ENCODE assay signal across 23 cellular contexts in the genomic region with DNA sequence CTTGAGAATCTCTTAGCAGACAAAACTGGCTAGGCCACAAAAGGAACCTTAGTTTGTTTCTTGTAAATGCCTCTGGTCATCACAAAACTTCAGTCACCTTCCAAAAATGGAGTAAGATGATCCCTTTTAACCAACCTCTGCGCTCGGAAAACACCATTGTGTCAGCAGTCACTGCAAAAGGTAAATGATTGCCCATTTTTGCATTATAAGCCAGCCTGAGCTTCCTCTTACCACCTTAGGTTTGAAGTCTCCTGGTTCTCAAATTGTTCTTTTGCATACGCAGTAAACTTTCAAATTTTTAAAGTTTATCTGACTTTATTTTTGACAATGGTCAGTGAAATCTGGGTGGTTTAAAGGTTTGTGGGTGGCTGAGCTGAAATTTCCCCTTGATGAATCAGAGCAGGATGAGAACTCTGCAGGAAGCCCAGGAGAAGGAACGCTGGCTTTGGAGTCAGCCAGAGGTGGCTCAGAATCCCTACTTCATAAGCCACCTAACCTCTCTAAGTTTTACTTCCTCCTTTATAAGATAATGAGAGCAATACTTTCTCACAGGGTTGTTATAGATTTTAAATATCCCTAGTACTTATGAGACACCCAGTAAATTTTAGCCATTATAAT.
DNase-seq lines count a peak whose midpoint lies in the region; ATAC-seq and TF ChIP-seq lines count a peak whose summit lies in the region.
"Had no signal": no experiment of that assay in that cellular context is flagged by ENCODE, and none has a peak within 500 bp of the region (broad histone marks: within the 10 kb centered on the region; RNA-seq: fewer than 3 reads in every experiment).

No MANE protein-coding gene starts in this region.

- WGBS in hepatocyte (ENCODE audit: low lambda C conversion rate, missing lambda C conversion rate) = 88% methylated on average over 4 of the region's 4 CpGs

- no peak overlapping the region for H3K4me2 ChIP-seq in hepatocyte

- H2AFZ ChIP-seq in hepatocyte = no peak overlapping the region

- DNase-seq in RWPE2 (ENCODE audit: low spot score) (no peak), COLO668 (lab: John Stamatoyannopoulos, UW; ENCODE audit: unreplicated experiment) (no peak), erythroblast (lab: John Stamatoyannopoulos, UW) (no peak), hepatocyte (ENCODE audit: low spot score) (no peak)
- DNase-seq: activated CD8-positive, alpha-beta T cell treated with anti-CD3 and anti-CD28 coated beads for 36 hours; activated gamma-delta T cell; activated naive CD8-positive, alpha-beta T cell treated with anti-CD3 and anti-CD28 coated beads, Interleukin-2, amount 50 U/mL, for 24 hours; activated T-cell treated with anti-CD3 and anti-CD28 coated beads for 4 hours; effector memory CD8-positive, alpha-beta T cell; kidney glomerular epithelial cell; MM.1S; NCI-H2171 treated with DMSO at 0.1 percent for 48 hours; NCI-H69; stimulated activated CD4-positive, alpha-beta T cell treated with anti-CD3 and anti-CD28 coated beads, Interleukin-2, amount 100 ng/mL, for 24 hours; stimulated activated naive CD4-positive, alpha-beta T cell; SW 1271; testis had no signal

- no peak overlapping the region for H3K4me3 ChIP-seq in RWPE2 (ENCODE audit: severe bottlenecking)
- no peak overlapping the region for H3K4me3 ChIP-seq in hepatocyte
- H3K4me3 ChIP-seq: skin epidermis, testis had no signal

- H3K27me3 ChIP-seq in RWPE2 (ENCODE audit: insufficient read depth, poor library complexity, severe bottlenecking) (no peaks in the 10 kb centered on the region), hepatocyte (no peaks in the 10 kb centered on the region)
- H3K27me3 ChIP-seq: neutrophil, testis had no signal

- H3K79me2 ChIP-seq in hepatocyte = no peaks in the 10 kb centered on the region

- no peaks in the 10 kb centered on the region for H3K36me3 ChIP-seq in RWPE2 (ENCODE audit: low read depth)
- H3K36me3 ChIP-seq in hepatocyte (replicated peaks; ENCODE audit: insufficient read depth, low read depth) = no peaks in the 10 kb centered on the region
- H3K36me3 ChIP-seq: neutrophil had no signal

- TF ChIP-seq POLR2A in erythroblast (IDR thresholded peaks at IDR 0.05; ENCODE audit: low read length) = no peak

- TF ChIP-seq CTCF in RWPE2 (IDR thresholded peaks at IDR 0.05; ENCODE audit: poor library complexity, severe bottlenecking) (no peak), hepatocyte (IDR thresholded peaks at IDR 0.05; ENCODE audit: poor library complexity) (no peak)

- peak; percentile 71 for ATAC-seq in GM19463 (IDR thresholded peaks at IDR 0.05; ENCODE audit: unreplicated experiment)
- ATAC-seq in HG02885 (IDR thresholded peaks at IDR 0.05; ENCODE audit: poor library complexity, unreplicated experiment) = peak; percentile 74
- peak; percentile 72; the same call in 2 of the 3 replicates for ATAC-seq in RWPE2 (ENCODE audit: low read depth)
- no peak for ATAC-seq in HG03175 (IDR thresholded peaks at IDR 0.05; ENCODE audit: unreplicated experiment)
- ATAC-seq: activated CD8-positive, alpha-beta T cell treated with anti-CD3 and anti-CD28 coated beads for 36 hours; activated naive CD8-positive, alpha-beta T cell treated with anti-CD3 and anti-CD28 coated beads, Interleukin-2, amount 50 U/mL, for 24 hours; effector memory CD8-positive, alpha-beta T cell; Right ventricle myocardium inferior had no signal

- H3K27ac ChIP-seq in RWPE2 (ENCODE audit: poor library complexity, severe bottlenecking) = no peak overlapping the region
- H3K27ac ChIP-seq in hepatocyte = no peak overlapping the region
- H3K27ac ChIP-seq: neutrophil, skin epidermis, testis had no signal

- no peaks in the 10 kb centered on the region for H3K9me2 ChIP-seq in hepatocyte (replicated peaks; ENCODE audit: insufficient read depth)

- H3K4me1 ChIP-seq in RWPE2 (ENCODE audit: insufficient read depth, poor library complexity, severe bottlenecking) = no peaks in the 10 kb centered on the region
- no peaks in the 10 kb centered on the region for H3K4me1 ChIP-seq in hepatocyte (ENCODE audit: insufficient read depth)
- H3K4me1 ChIP-seq: testis had no signal

- no peaks in the 10 kb centered on the region for H4K20me1 ChIP-seq in hepatocyte (ENCODE audit: insufficient read depth, poor library complexity, severe bottlenecking)

- H3K9me3 ChIP-seq in RWPE2 (ENCODE audit: severe bottlenecking) = no peaks in the 10 kb centered on the region
- H3K9me3 ChIP-seq in hepatocyte (ENCODE audit: low read depth) = no peaks in the 10 kb centered on the region
- H3K9me3 ChIP-seq: neutrophil, testis had no signal
